In genomic region chr16:70864698-70865097, GRCh38 we compare ENCODE assay signal across 6 cellular contexts.
DNase-seq lines count a peak whose midpoint lies in the region; ATAC-seq, FAIRE-seq and TF ChIP-seq lines count a peak whose summit lies in the region.
"Not testable (repeated sequence)": the region's sequence is repeated elsewhere in the genome, so short reads cannot be mapped to it uniquely, and the experiment has no call there.

No MANE protein-coding gene starts in this region.

- CTCF ChIA-PET in GM12878 (lab: Yijun Ruan, JAX) = not testable (repeated sequence)

- not testable (repeated sequence) for H3K9me3 ChIP-seq in GM12878 (replicated peaks; ENCODE audit: control insufficient read depth, insufficient read depth, low read length); trophoblast cell (ENCODE audit: insufficient read depth, low read depth, low read length)

- peak; percentile 0 for DNase-seq in AG10803 (ENCODE audit: low read depth)
- peak; percentile 5 for DNase-seq in M059J (ENCODE audit: low read depth)
- DNase-seq in RPMI7951 (ENCODE audit: low read depth) = peak; percentile 9
- DNase-seq in GM12878 (ENCODE audit: low read depth, low spot score) = not testable (repeated sequence)
- DNase-seq in epidermal melanocyte (ENCODE audit: insufficient read length, low spot score) = peak; percentile 3
- DNase-seq in trophoblast cell = peak; percentile 17 to 50

- H3K36me3 ChIP-seq in GM12878 (ENCODE audit: control insufficient read depth in 2 of 2, insufficient read depth in 2 of 2, low read length in 1 of 2); trophoblast cell (ENCODE audit: control insufficient read depth in 1 of 2, insufficient read depth in 2 of 2, low read length in 2 of 2): not testable (repeated sequence)

- not testable (repeated sequence) for H3K4me3 ChIP-seq in AG10803 (ENCODE audit: low read length); GM12878; trophoblast cell (ENCODE audit: low read depth, low read length)

- not testable (repeated sequence) for TF ChIP-seq EP300 in GM12878 (IDR thresholded peaks at IDR 0.05; ENCODE audit: borderline replicate concordance in 1 of 2, control insufficient read depth in 1 of 2, low read depth in 2 of 2, low read length in 2 of 2)

- BruUV-seq in GM12878 (replicated peaks; lab: Mats Ljungman, UMichigan) = not testable (repeated sequence)

- POLR2A ChIA-PET in GM12878 (lab: Charles Lee) = not testable (repeated sequence)

- in situ Hi-C loops in GM12878 (cut with MboI) = not testable (repeated sequence)

- H3K27me3 ChIP-seq in GM12878 (replicated peaks in 1 of 2; ENCODE audit: control insufficient read depth in 2 of 2, insufficient read depth in 2 of 2, low read length in 1 of 2); trophoblast cell (ENCODE audit: insufficient read depth, low read length): not testable (repeated sequence)

- H2BK5ac ChIP-seq in trophoblast cell (ENCODE audit: low read depth, low read length, poor library complexity) = not testable (repeated sequence)

- ATAC-seq in GM12878 = not testable (repeated sequence)

- SMC1A ChIA-PET in GM12878 (lab: Charles Lee; ENCODE audit: uncharacterized antibody, unreplicated experiment) = not testable (repeated sequence)

- not testable (repeated sequence) for H3K9ac ChIP-seq in GM12878 (ENCODE audit: control insufficient read depth, insufficient read depth, low read length); trophoblast cell (ENCODE audit: low read length)

- H4K8ac ChIP-seq in trophoblast cell (ENCODE audit: low read depth, low read length) = not testable (repeated sequence)

- H2BK12ac ChIP-seq in trophoblast cell (ENCODE audit: low read length) = not testable (repeated sequence)

- intact Hi-C loops in GM12878 (cut with micrococcal nuclease; ENCODE audit: unreplicated experiment) = not testable (repeated sequence)

- FAIRE-seq in GM12878 (lab: Jason Lieb, UNC) = peak; percentile 59

- not testable (repeated sequence) for H4K12ac ChIP-seq in trophoblast cell (ENCODE audit: low read depth, low read length)

- H3K23ac ChIP-seq in trophoblast cell (ENCODE audit: low read length) = not testable (repeated sequence)

- H2AFZ ChIP-seq in GM12878 (ENCODE audit: control insufficient read depth, low read depth, low read length); trophoblast cell (ENCODE audit: insufficient read depth, low read length, poor library complexity): not testable (repeated sequence)

- TF ChIP-seq CTCF in AG10803 (conservative IDR thresholded peaks at IDR 0.05; ENCODE audit: low read length); GM12878 (IDR thresholded peaks at IDR 0.05 in 2 of 3, conservative IDR thresholded peaks at IDR 0.05 in 1 of 3; ENCODE audit: control insufficient read depth in 2 of 3, extremely low read depth in 1 of 3, insufficient read depth in 1 of 3, low read depth in 3 of 3, low read length in 3 of 3): not testable (repeated sequence)

- H3K18ac ChIP-seq in trophoblast cell (ENCODE audit: low read length) = not testable (repeated sequence)

- TF ChIP-seq RAD21 in GM12878 (IDR thresholded peaks at IDR 0.05; ENCODE audit: insufficient read depth, low read depth, low read length) = not testable (repeated sequence)

- H2BK120ac ChIP-seq in trophoblast cell (ENCODE audit: insufficient read depth, low read length, poor library complexity) = not testable (repeated sequence)

- 39% methylated on average over 5 of the region's 5 CpGs for WGBS in GM12878 (ENCODE audit: insufficient coverage, insufficient replicate concordance, low lambda C conversion rate, missing lambda C conversion rate)
- WGBS in trophoblast cell (ENCODE audit: extremely low coverage, insufficient coverage, insufficient read length) = no CpG with 5 or more reads among the region's 5 CpGs

- H3K27ac ChIP-seq in GM12878 (ENCODE audit: control insufficient read depth, insufficient read depth); trophoblast cell (ENCODE audit: low read depth, low read length): not testable (repeated sequence)

- H3K4me1 ChIP-seq in GM12878 (ENCODE audit: control insufficient read depth, insufficient read depth, low read length); trophoblast cell (ENCODE audit: control insufficient read depth in 1 of 2, insufficient read depth in 2 of 2, low read length in 2 of 2): not testable (repeated sequence)

- not testable (repeated sequence) for H3K79me1 ChIP-seq in trophoblast cell (ENCODE audit: low read length)

- TF ChIP-seq POLR2A in GM12878 (IDR thresholded peaks at IDR 0.05; ENCODE audit: low read depth, low read length) = not testable (repeated sequence)

- H4K20me1 ChIP-seq in GM12878 (ENCODE audit: control insufficient read depth, insufficient read depth) = not testable (repeated sequence)

- not testable (repeated sequence) for H3K79me2 ChIP-seq in GM12878 (ENCODE audit: control insufficient read depth, insufficient read depth, low read length); trophoblast cell (ENCODE audit: control insufficient read depth, insufficient read depth, low read length, poor library complexity)

- H3K4me2 ChIP-seq in GM12878 (ENCODE audit: control insufficient read depth, insufficient read depth); trophoblast cell (ENCODE audit: low read length): not testable (repeated sequence)

- not testable (repeated sequence) for H4K91ac ChIP-seq in trophoblast cell (ENCODE audit: low read depth, low read length)

- H3K4ac ChIP-seq in trophoblast cell (ENCODE audit: low read depth, low read length) = not testable (repeated sequence)

- not testable (repeated sequence) for H3K14ac ChIP-seq in trophoblast cell (ENCODE audit: low read length)

- RAD21 ChIA-PET in GM12878 (lab: Charles Lee; ENCODE audit: unreplicated experiment) = not testable (repeated sequence)

- H2AK5ac ChIP-seq in trophoblast cell (ENCODE audit: low read length) = not testable (repeated sequence)
